In the genomic region with DNA sequence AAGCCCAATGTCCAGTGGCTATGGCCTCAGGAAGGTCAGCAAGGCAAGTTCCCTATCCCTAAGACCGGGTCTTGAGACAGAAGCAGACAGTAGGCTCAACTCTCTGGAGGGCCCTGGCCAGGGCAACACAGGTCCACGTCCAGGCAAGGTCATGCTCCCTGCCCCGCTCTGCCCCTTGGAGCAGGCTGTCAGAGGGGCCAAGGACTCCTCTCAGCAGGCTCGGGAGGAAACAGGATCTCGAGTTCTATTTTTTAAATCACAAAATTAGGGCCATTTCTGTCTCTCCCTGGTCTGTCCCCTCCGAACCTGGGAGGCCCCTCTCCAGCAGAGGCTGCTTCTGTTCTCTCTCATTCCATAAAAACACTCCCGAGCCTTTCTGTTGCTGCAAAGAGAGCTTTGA, we compare ENCODE assay signal across 1 cellular context.
TF ChIP-seq lines count a peak whose summit lies in the region.

No MANE protein-coding gene starts in this region.

TF ChIP-seq in SK-N-SH, 30 proteins besides CTCF, POLR2A, EP300 and RAD21 (continued from another document):
- TF ChIP-seq, protein P1, sequence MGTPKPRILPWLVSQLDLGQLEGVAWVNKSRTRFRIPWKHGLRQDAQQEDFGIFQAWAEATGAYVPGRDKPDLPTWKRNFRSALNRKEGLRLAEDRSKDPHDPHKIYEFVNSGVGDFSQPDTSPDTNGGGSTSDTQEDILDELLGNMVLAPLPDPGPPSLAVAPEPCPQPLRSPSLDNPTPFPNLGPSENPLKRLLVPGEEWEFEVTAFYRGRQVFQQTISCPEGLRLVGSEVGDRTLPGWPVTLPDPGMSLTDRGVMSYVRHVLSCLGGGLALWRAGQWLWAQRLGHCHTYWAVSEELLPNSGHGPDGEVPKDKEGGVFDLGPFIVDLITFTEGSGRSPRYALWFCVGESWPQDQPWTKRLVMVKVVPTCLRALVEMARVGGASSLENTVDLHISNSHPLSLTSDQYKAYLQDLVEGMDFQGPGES (IDR thresholded peaks at IDR 0.05; ENCODE audit: low read depth, low read length), result no peak
- TF ChIP-seq, protein P2, sequence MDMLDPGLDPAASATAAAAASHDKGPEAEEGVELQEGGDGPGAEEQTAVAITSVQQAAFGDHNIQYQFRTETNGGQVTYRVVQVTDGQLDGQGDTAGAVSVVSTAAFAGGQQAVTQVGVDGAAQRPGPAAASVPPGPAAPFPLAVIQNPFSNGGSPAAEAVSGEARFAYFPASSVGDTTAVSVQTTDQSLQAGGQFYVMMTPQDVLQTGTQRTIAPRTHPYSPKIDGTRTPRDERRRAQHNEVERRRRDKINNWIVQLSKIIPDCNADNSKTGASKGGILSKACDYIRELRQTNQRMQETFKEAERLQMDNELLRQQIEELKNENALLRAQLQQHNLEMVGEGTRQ (IDR thresholded peaks at IDR 0.05; ENCODE audit: borderline replicate concordance, low read depth, low read length), result no peak
- no peak for TF ChIP-seq TAF1 (IDR thresholded peaks at IDR 0.05; ENCODE audit: borderline replicate concordance, low read depth, low read length)
- TF ChIP-seq, protein P3, sequence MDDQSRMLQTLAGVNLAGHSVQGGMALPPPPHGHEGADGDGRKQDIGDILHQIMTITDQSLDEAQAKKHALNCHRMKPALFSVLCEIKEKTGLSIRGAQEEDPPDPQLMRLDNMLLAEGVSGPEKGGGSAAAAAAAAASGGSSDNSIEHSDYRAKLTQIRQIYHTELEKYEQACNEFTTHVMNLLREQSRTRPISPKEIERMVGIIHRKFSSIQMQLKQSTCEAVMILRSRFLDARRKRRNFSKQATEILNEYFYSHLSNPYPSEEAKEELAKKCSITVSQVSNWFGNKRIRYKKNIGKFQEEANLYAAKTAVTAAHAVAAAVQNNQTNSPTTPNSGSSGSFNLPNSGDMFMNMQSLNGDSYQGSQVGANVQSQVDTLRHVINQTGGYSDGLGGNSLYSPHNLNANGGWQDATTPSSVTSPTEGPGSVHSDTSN (IDR thresholded peaks at IDR 0.05), result no peak
- TF ChIP-seq, protein P4, sequence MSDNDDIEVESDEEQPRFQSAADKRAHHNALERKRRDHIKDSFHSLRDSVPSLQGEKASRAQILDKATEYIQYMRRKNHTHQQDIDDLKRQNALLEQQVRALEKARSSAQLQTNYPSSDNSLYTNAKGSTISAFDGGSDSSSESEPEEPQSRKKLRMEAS (IDR thresholded peaks at IDR 0.05; ENCODE audit: low read depth), result no peak
- no peak for TF ChIP-seq ELF1 (IDR thresholded peaks at IDR 0.05)
- no peak for TF ChIP-seq CHD2 (IDR thresholded peaks at IDR 0.05; ENCODE audit: low read length, partially characterized antibody)
- no peak for TF ChIP-seq SMC3 (IDR thresholded peaks at IDR 0.05; ENCODE audit: low read depth, low read length)
- TF ChIP-seq RCOR1 (IDR thresholded peaks at IDR 0.05; ENCODE audit: low read length), result no peak
- TF ChIP-seq RXRA (IDR thresholded peaks at IDR 0.05; ENCODE audit: borderline replicate concordance, low read depth), result no peak
- TF ChIP-seq, protein P5, sequence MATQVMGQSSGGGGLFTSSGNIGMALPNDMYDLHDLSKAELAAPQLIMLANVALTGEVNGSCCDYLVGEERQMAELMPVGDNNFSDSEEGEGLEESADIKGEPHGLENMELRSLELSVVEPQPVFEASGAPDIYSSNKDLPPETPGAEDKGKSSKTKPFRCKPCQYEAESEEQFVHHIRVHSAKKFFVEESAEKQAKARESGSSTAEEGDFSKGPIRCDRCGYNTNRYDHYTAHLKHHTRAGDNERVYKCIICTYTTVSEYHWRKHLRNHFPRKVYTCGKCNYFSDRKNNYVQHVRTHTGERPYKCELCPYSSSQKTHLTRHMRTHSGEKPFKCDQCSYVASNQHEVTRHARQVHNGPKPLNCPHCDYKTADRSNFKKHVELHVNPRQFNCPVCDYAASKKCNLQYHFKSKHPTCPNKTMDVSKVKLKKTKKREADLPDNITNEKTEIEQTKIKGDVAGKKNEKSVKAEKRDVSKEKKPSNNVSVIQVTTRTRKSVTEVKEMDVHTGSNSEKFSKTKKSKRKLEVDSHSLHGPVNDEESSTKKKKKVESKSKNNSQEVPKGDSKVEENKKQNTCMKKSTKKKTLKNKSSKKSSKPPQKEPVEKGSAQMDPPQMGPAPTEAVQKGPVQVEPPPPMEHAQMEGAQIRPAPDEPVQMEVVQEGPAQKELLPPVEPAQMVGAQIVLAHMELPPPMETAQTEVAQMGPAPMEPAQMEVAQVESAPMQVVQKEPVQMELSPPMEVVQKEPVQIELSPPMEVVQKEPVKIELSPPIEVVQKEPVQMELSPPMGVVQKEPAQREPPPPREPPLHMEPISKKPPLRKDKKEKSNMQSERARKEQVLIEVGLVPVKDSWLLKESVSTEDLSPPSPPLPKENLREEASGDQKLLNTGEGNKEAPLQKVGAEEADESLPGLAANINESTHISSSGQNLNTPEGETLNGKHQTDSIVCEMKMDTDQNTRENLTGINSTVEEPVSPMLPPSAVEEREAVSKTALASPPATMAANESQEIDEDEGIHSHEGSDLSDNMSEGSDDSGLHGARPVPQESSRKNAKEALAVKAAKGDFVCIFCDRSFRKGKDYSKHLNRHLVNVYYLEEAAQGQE (IDR thresholded peaks at IDR 0.05; ENCODE audit: low read depth, low read length), result no peak
TF ChIP-seq in SK-N-SH: peak in this region for 0.
